ENCODE assay signal across 1 cellular context in the genomic region with DNA sequence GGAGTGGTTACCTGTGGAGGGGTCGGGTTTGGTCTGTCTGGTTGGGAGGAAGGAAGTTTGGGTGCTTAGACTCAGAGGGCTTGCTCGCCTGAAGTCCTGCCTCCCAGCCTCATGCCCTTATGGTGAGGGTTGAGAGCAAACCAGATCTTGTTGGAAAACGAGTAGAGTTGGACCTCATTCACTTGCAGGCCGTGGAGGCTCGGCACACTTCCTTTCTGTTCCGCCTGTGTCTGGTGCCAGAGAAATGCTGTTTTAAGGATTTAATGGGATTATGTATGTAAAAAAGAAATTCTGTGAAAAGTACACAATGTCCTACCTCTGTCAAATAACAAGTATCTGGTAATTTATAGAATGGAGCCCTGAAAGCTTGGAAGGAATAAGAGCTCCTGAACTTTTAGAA.
TF ChIP-seq lines count a peak whose summit lies in the region.

No MANE protein-coding gene starts in this region.

TF ChIP-seq in K562, 482 proteins besides CTCF, POLR2A, EP300 and RAD21 (continued from another document):
- TF ChIP-seq, protein P1, sequence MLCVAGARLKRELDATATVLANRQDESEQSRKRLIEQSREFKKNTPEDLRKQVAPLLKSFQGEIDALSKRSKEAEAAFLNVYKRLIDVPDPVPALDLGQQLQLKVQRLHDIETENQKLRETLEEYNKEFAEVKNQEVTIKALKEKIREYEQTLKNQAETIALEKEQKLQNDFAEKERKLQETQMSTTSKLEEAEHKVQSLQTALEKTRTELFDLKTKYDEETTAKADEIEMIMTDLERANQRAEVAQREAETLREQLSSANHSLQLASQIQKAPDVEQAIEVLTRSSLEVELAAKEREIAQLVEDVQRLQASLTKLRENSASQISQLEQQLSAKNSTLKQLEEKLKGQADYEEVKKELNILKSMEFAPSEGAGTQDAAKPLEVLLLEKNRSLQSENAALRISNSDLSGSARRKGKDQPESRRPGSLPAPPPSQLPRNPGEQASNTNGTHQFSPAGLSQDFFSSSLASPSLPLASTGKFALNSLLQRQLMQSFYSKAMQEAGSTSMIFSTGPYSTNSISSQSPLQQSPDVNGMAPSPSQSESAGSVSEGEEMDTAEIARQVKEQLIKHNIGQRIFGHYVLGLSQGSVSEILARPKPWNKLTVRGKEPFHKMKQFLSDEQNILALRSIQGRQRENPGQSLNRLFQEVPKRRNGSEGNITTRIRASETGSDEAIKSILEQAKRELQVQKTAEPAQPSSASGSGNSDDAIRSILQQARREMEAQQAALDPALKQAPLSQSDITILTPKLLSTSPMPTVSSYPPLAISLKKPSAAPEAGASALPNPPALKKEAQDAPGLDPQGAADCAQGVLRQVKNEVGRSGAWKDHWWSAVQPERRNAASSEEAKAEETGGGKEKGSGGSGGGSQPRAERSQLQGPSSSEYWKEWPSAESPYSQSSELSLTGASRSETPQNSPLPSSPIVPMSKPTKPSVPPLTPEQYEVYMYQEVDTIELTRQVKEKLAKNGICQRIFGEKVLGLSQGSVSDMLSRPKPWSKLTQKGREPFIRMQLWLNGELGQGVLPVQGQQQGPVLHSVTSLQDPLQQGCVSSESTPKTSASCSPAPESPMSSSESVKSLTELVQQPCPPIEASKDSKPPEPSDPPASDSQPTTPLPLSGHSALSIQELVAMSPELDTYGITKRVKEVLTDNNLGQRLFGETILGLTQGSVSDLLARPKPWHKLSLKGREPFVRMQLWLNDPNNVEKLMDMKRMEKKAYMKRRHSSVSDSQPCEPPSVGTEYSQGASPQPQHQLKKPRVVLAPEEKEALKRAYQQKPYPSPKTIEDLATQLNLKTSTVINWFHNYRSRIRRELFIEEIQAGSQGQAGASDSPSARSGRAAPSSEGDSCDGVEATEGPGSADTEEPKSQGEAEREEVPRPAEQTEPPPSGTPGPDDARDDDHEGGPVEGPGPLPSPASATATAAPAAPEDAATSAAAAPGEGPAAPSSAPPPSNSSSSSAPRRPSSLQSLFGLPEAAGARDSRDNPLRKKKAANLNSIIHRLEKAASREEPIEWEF (CRISPR knock-in tag; IDR thresholded peaks at IDR 0.05), result no peak
- TF ChIP-seq MCM2 (IDR thresholded peaks at IDR 0.05; ENCODE audit: low read depth), result no peak
